ENCODE assay signal across 8 cellular contexts in genomic region chr4:42655921-42656735, GRCh38. TPM values are rescaled to one million over a fixed set of nuclear protein-coding genes. Genes with fewer than 3 reads are reported as not detected.
DNase-seq lines count a peak whose midpoint lies in the region; ATAC-seq and TF ChIP-seq lines count a peak whose summit lies in the region.

No MANE protein-coding gene starts in this region.

- H3K4me3 Mint-ChIP-seq in activated naive CD4-positive, alpha-beta T cell treated with anti-CD3 and anti-CD28 coated beads, Interleukin-2, amount 50 U/mL, for 24 hours, result peak overlapping the region; percentile 96

- H3K9me2 ChIP-seq in PC-9 (ENCODE audit: insufficient read depth), result no peaks in the 10 kb centered on the region

- peak overlapping the region; percentile 84 for H3K27ac Mint-ChIP-seq in activated naive CD4-positive, alpha-beta T cell treated with anti-CD3 and anti-CD28 coated beads, Interleukin-2, amount 50 U/mL, for 24 hours

- H3K4me1 ChIP-seq in PC-9 (replicated peaks; ENCODE audit: insufficient read depth), result peaks cover 5% of the 10 kb centered on the region; the same call in 1 of the 2 replicates
- H3K4me1 ChIP-seq in left ventricle myocardium inferior, result peaks cover 65% of the 10 kb centered on the region

- peak; percentile 14 to 33 (median 22) for DNase-seq in activated CD4-positive, CD25-positive, alpha-beta regulatory T cell (lab: John Stamatoyannopoulos, UW)
- DNase-seq in PC-9 (peak in 1 of 2 experiments; percentile 1), left ventricle myocardium inferior (peak; percentile 40), posterior vena cava (ENCODE audit: low spot score) (peak; percentile 86), NCI-H2196 (lab: John Stamatoyannopoulos, UW; ENCODE audit: unreplicated experiment) (no peak)

- H3K36me3 ChIP-seq in PC-9 (ENCODE audit: low read depth) (no peaks in the 10 kb centered on the region), left ventricle myocardium inferior (no peaks in the 10 kb centered on the region)

- CTCF ChIA-PET in PC-9 (lab: Charles Lee), result no interaction called here

- H3K36me3 Mint-ChIP-seq in activated naive CD4-positive, alpha-beta T cell treated with anti-CD3 and anti-CD28 coated beads, Interleukin-2, amount 50 U/mL, for 24 hours, result peaks cover 18% of the 10 kb centered on the region

- peaks cover 21% of the 10 kb centered on the region for H3K9me3 Mint-ChIP-seq in activated naive CD4-positive, alpha-beta T cell treated with anti-CD3 and anti-CD28 coated beads, Interleukin-2, amount 50 U/mL, for 24 hours

- no peaks in the 10 kb centered on the region for H4K20me1 ChIP-seq in PC-9 (ENCODE audit: insufficient read depth)

- peak overlapping the region; percentile 84 for H3K4me2 ChIP-seq in PC-9

- TF ChIP-seq CTCF in PC-9 (conservative IDR thresholded peaks at IDR 0.05), result no peak
- no peak for TF ChIP-seq CTCF in left ventricle myocardium inferior (IDR thresholded peaks at IDR 0.05; ENCODE audit: borderline replicate concordance)

- H3K4me3 ChIP-seq in PC-9 (peak overlapping the region; percentile 84; the same call in 1 of the 2 replicates), left ventricle myocardium inferior (peak overlapping the region; percentile 78)

- H3K27ac ChIP-seq in PC-9 (no peak overlapping the region), left ventricle myocardium inferior (replicated peaks) (peak overlapping the region; percentile 96)

- H3K27me3 ChIP-seq in PC-9 (ENCODE audit: insufficient read depth, low read depth), result no peaks in the 10 kb centered on the region
- H3K27me3 ChIP-seq in left ventricle myocardium inferior (ENCODE audit: low read depth), result no peaks in the 10 kb centered on the region

- no peaks in the 10 kb centered on the region for H3K79me2 ChIP-seq in PC-9 (ENCODE audit: low read depth)

- POLR2A ChIA-PET in PC-9 (lab: Charles Lee; ENCODE audit: unreplicated experiment), result interaction anchor here (0.6 kb wide), 1 partner anchor 346 kb away, joined by 4 read pairs; no protein-coding TSS in a partner anchor

- peaks cover 1% of the 10 kb centered on the region for H3K27me3 Mint-ChIP-seq in activated naive CD4-positive, alpha-beta T cell treated with anti-CD3 and anti-CD28 coated beads, Interleukin-2, amount 50 U/mL, for 24 hours

- H3K4me1 Mint-ChIP-seq in activated naive CD4-positive, alpha-beta T cell treated with anti-CD3 and anti-CD28 coated beads, Interleukin-2, amount 50 U/mL, for 24 hours, result peaks cover 66% of the 10 kb centered on the region

- intact Hi-C loops in PC-9 (cut with micrococcal nuclease; ENCODE audit: unreplicated experiment) (no loop called here), left ventricle myocardium inferior (cut with micrococcal nuclease) (loop anchor here (1.0 kb wide), 1 partner anchor 85 kb away; no protein-coding TSS in a partner anchor), posterior vena cava (cut with DNase I) (no loop called here)

- no TSS peak for BruUV-seq in PC-9 (replicated peaks; lab: Mats Ljungman, UMichigan)

- no peak for ATAC-seq in activated CD4-positive, CD25-positive, alpha-beta regulatory T cell treated with anti-CD3 and anti-CD28 coated beads, Interleukin-2, amount 50 U/mL, for 24 hours
- ATAC-seq in HG03064 (IDR thresholded peaks at IDR 0.05; ENCODE audit: low read depth, unreplicated experiment), result peak; percentile 11

- no peaks in the 10 kb centered on the region for H3F3A ChIP-seq in PC-9 (ENCODE audit: insufficient read depth, low read depth)

- H2AFZ ChIP-seq in PC-9, result peak overlapping the region; percentile 76; the same call in 1 of the 2 replicates

- H3K9me3 ChIP-seq in PC-9 (ENCODE audit: insufficient read depth, low read depth) (no peaks in the 10 kb centered on the region), left ventricle myocardium inferior (replicated peaks) (peaks cover 4% of the 10 kb centered on the region)

RNA-seq across cellular contexts. Expression of gene ATP8A1, which starts 0.8 kb away (rescaled TPM):
- not detected in 2 replicates for total RNA-seq in PC-9 (2021)
- 19.2 TPM for total RNA-seq in left ventricle myocardium inferior
- total RNA-seq in posterior vena cava, result 10 to 100 TPM in 1 of 2 donors, 1 to 10 TPM in 1; 9.3 to 11.9 TPM
